In the genomic region with DNA sequence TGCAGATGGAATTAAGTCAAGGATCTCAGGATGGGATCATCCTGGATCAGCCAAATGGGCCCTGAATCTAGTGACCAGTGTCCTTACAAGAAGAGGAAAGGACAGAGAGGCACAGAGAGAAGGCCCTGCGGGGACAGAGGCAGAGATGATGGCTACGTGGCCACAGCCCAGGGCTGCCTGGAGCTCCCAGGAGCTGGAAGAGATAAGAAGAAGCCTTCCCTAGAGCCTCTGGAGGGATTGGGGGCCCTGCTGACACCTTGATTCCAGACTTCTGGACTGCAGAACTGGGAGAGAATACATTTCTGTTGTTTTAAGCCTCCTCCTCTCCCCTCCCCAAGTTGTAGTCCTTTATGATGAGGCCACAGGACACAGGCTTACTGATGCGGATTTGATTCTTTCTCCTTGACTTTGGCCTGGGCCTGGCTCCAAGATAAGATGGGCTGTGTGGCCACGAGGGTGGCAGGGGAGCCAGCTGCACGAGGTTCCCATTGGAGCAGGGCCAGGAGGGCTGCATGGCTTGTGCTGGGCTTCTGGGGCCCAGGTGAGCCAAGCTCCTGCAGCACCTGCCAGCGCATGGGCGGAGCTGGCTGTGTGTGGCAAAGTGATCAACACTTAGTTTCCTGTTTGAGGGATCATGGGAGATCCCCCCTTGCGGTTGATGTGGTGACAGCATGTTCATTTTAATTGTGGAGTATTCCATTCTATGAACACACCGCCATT, we compare ENCODE assay signal across 12 cellular contexts.
DNase-seq lines count a peak whose midpoint lies in the region; ATAC-seq and TF ChIP-seq lines count a peak whose summit lies in the region.
"Had no signal": no experiment of that assay in that cellular context is flagged by ENCODE, and none has a peak within 500 bp of the region (broad histone marks: within the 10 kb centered on the region; RNA-seq: fewer than 3 reads in every experiment).

No MANE protein-coding gene starts in this region.

- no peaks in the 10 kb centered on the region for H3K79me2 ChIP-seq in OCI-LY7 (ENCODE audit: insufficient read depth, low read depth, low read length)

- POLR2A ChIA-PET in OCI-LY7 (lab: Charles Lee) = no interaction called here
- POLR2A ChIA-PET in naive thymus-derived CD8-positive, alpha-beta T cell (lab: Charles Lee) = interaction anchor here (0.5 kb wide), 1 partner anchor 1035 kb away, joined by 3 read pairs; no protein-coding TSS in a partner anchor

- H3K27ac ChIP-seq in CD4-positive, CD25-positive, alpha-beta regulatory T cell (ENCODE audit: insufficient read depth, low read length, poor library complexity, severe bottlenecking) = no peak overlapping the region
- no peak overlapping the region for H3K27ac ChIP-seq in OCI-LY7 (ENCODE audit: low read depth, low read length, poor library complexity, severe bottlenecking)
- H3K27ac ChIP-seq: coronary artery, GM23248 had no signal

- no peaks in the 10 kb centered on the region for H4K20me1 ChIP-seq in OCI-LY7 (ENCODE audit: insufficient read depth, low read length)

- in situ Hi-C loops in GM13977 (cut with MboI; ENCODE audit: low pct_unique_long_range_greater_than_20kb, low sequenced_read_pairs, unreplicated experiment) = no loop called here

- H3K9me3 Mint-ChIP-seq in CD4-positive, CD25-positive, alpha-beta regulatory T cell = peaks cover 0 to 2% (median 0%) of the 10 kb centered on the region in 7 donors
- no peaks in the 10 kb centered on the region for H3K9me3 Mint-ChIP-seq in activated T-cell treated with anti-CD3 and anti-CD28 coated beads, Interleukin-2, amount 50 U/mL, for 4 hours
- no peaks in the 10 kb centered on the region for H3K9me3 Mint-ChIP-seq in naive thymus-derived CD8-positive, alpha-beta T cell
- H3K9me3 Mint-ChIP-seq: natural killer cell had no signal

- no peak for TF ChIP-seq CTCF in OCI-LY7 (conservative IDR thresholded peaks at IDR 0.05; ENCODE audit: low read length)
- no peak for TF ChIP-seq CTCF in omental fat pad (IDR thresholded peaks at IDR 0.05)
- TF ChIP-seq CTCF in GM13977 (IDR thresholded peaks at IDR 0.05; ENCODE audit: extremely low read depth, insufficient read depth, missing control alignments) = no peak

- H3K27me3 Mint-ChIP-seq in CD4-positive, CD25-positive, alpha-beta regulatory T cell = peaks cover 15% of the 10 kb centered on the region
- H3K27me3 Mint-ChIP-seq in activated T-cell treated with anti-CD3 and anti-CD28 coated beads, Interleukin-2, amount 50 U/mL, for 4 hours (ENCODE audit: low read depth) = peaks cover 55% of the 10 kb centered on the region
- peaks cover 13 to 51% (median 36%) of the 10 kb centered on the region in 5 donors for H3K27me3 Mint-ChIP-seq in naive thymus-derived CD8-positive, alpha-beta T cell

- H3K9me3 ChIP-seq in CD4-positive, CD25-positive, alpha-beta regulatory T cell (ENCODE audit: control insufficient read depth in 2 of 2, low read length in 2 of 2) = no peaks in the 10 kb centered on the region
- no peaks in the 10 kb centered on the region for H3K9me3 ChIP-seq in OCI-LY7 (ENCODE audit: low read length)
- H3K9me3 ChIP-seq: Caco-2 had no signal

- H3K27ac Mint-ChIP-seq in CD4-positive, CD25-positive, alpha-beta regulatory T cell = peak overlapping the region in 2 of 3 donors; percentile 14 to 60
- peak overlapping the region in 8 of 10 donors; percentile 43 to 85 (median 58) for H3K27ac Mint-ChIP-seq in naive thymus-derived CD8-positive, alpha-beta T cell
- H3K27ac Mint-ChIP-seq: natural killer cell had no signal

- intact Hi-C loops in OCI-LY7 (cut with micrococcal nuclease; ENCODE audit: unreplicated experiment) = no loop called here

- no peak overlapping the region for H3K4me3 Mint-ChIP-seq in CD4-positive, CD25-positive, alpha-beta regulatory T cell
- H3K4me3 Mint-ChIP-seq in activated T-cell treated with anti-CD3 and anti-CD28 coated beads, Interleukin-2, amount 50 U/mL, for 4 hours = no peak overlapping the region
- peak overlapping the region in 8 of 10 donors; percentile 15 to 72 (median 36) for H3K4me3 Mint-ChIP-seq in naive thymus-derived CD8-positive, alpha-beta T cell
- H3K4me3 Mint-ChIP-seq: natural killer cell had no signal

- peak in 1 of 2 donors; percentile 58 for ATAC-seq in CD4-positive, CD25-positive, alpha-beta regulatory T cell (ENCODE audit: low read depth in 2 of 2)
- peak; percentile 64 to 67 for ATAC-seq in activated T-cell treated with anti-CD3 and anti-CD28 coated beads, Interleukin-2, amount 50 U/mL, for 4 hours
- peak; percentile 99 for ATAC-seq in naive thymus-derived CD8-positive, alpha-beta T cell
- ATAC-seq in omental fat pad (ENCODE audit: low FRiP score) (no peak), HG03342 (IDR thresholded peaks at IDR 0.05; ENCODE audit: unreplicated experiment) (no peak)

- no peaks in the 10 kb centered on the region for H3K36me3 Mint-ChIP-seq in CD4-positive, CD25-positive, alpha-beta regulatory T cell
- H3K36me3 Mint-ChIP-seq in activated T-cell treated with anti-CD3 and anti-CD28 coated beads, Interleukin-2, amount 50 U/mL, for 4 hours (ENCODE audit: insufficient read depth) = no peaks in the 10 kb centered on the region
- no peaks in the 10 kb centered on the region for H3K36me3 Mint-ChIP-seq in naive thymus-derived CD8-positive, alpha-beta T cell
- H3K36me3 Mint-ChIP-seq: natural killer cell had no signal

- no peak overlapping the region for H3K4me2 ChIP-seq in OCI-LY7 (ENCODE audit: low read length)

- no peak overlapping the region for H3K4me3 ChIP-seq in CD4-positive, CD25-positive, alpha-beta regulatory T cell (ENCODE audit: low read depth, low read length)
- H3K4me3 ChIP-seq in OCI-LY7 (ENCODE audit: low read depth, low read length, poor library complexity, severe bottlenecking) = no peak overlapping the region
- H3K4me3 ChIP-seq: coronary artery, GM23248 had no signal

- DNase-seq in CD4-positive, CD25-positive, alpha-beta regulatory T cell = peak in 2 of 3 donors; percentile 22 to 27
- DNase-seq in OCI-LY7 (ENCODE audit: low spot score) (peak; percentile 10), omental fat pad (ENCODE audit: low spot score) (no peak), HK-2 (ENCODE audit: unreplicated experiment) (no peak), GM13977 (ENCODE audit: low spot score) (no peak)
- DNase-seq in activated T-cell treated with anti-CD3 and anti-CD28 coated beads, Interleukin-2, amount 50 U/mL, for 4 hours = peak; percentile 19
- DNase-seq in naive thymus-derived CD8-positive, alpha-beta T cell = peak; percentile 39 to 86 (median 68)

- no peaks in the 10 kb centered on the region for H3K36me3 ChIP-seq in CD4-positive, CD25-positive, alpha-beta regulatory T cell (ENCODE audit: control insufficient read depth, insufficient read depth, low read length)
- H3K36me3 ChIP-seq in OCI-LY7 (ENCODE audit: insufficient read depth, low read length) = no peaks in the 10 kb centered on the region

- H3K27me3 ChIP-seq in CD4-positive, CD25-positive, alpha-beta regulatory T cell (ENCODE audit: control insufficient read depth, insufficient read depth, low read length) = no peaks in the 10 kb centered on the region

- H3K4me1 ChIP-seq in CD4-positive, CD25-positive, alpha-beta regulatory T cell (ENCODE audit: control insufficient read depth, insufficient read depth, low read length, poor library complexity, severe bottlenecking) = peaks cover 5% of the 10 kb centered on the region
- H3K4me1 ChIP-seq in OCI-LY7 (ENCODE audit: insufficient read depth, low read length, poor library complexity, severe bottlenecking) = no peaks in the 10 kb centered on the region

- H2AFZ ChIP-seq in OCI-LY7 (ENCODE audit: low read length) = no peak overlapping the region
- H2AFZ ChIP-seq: GM23248 had no signal

- CTCF ChIA-PET in OCI-LY7 (lab: Charles Lee; ENCODE audit: unreplicated experiment) = no interaction called here

- peaks cover 0 to 15% (median 5%) of the 10 kb centered on the region in 4 donors for H3K4me1 Mint-ChIP-seq in CD4-positive, CD25-positive, alpha-beta regulatory T cell
- H3K4me1 Mint-ChIP-seq in activated T-cell treated with anti-CD3 and anti-CD28 coated beads, Interleukin-2, amount 50 U/mL, for 4 hours (ENCODE audit: low read depth) = peaks cover 17% of the 10 kb centered on the region
- H3K4me1 Mint-ChIP-seq in naive thymus-derived CD8-positive, alpha-beta T cell = peaks cover 20 to 47% (median 29%) of the 10 kb centered on the region in 4 donors

- BruUV-seq in OCI-LY7 (replicated peaks; lab: Mats Ljungman, UMichigan) = no TSS peak

- H3K9me2 ChIP-seq in OCI-LY7 (ENCODE audit: insufficient read depth, low read length) = no peaks in the 10 kb centered on the region

Comparison
In these comparisons a context has a peak if more than half of its experiments do, and no peak if none do; other contexts are left out.
1. ATAC-seq: peak in activated T-cell treated with anti-CD3 and anti-CD28 coated beads, Interleukin-2, amount 50 U/mL, for 4 hours (2 of 2) and naive thymus-derived CD8-positive, alpha-beta T cell (2 of 2); none in omental fat pad (single experiment) and HG03342 (single experiment).
2. DNase-seq: peak in CD4-positive, CD25-positive, alpha-beta regulatory T cell (2 of 3), OCI-LY7 (single experiment), activated T-cell treated with anti-CD3 and anti-CD28 coated beads, Interleukin-2, amount 50 U/mL, for 4 hours (single experiment) and naive thymus-derived CD8-positive, alpha-beta T cell (10 of 10); none in omental fat pad (single experiment), HK-2 (single experiment) and GM13977 (single experiment).
3. H3K4me3 Mint-ChIP-seq: peak in naive thymus-derived CD8-positive, alpha-beta T cell (8 of 10); none in CD4-positive, CD25-positive, alpha-beta regulatory T cell (0 of 4) and activated T-cell treated with anti-CD3 and anti-CD28 coated beads, Interleukin-2, amount 50 U/mL, for 4 hours (single experiment).